Comparison of ENCODE assay signal across 1 cellular context in the genomic region with DNA sequence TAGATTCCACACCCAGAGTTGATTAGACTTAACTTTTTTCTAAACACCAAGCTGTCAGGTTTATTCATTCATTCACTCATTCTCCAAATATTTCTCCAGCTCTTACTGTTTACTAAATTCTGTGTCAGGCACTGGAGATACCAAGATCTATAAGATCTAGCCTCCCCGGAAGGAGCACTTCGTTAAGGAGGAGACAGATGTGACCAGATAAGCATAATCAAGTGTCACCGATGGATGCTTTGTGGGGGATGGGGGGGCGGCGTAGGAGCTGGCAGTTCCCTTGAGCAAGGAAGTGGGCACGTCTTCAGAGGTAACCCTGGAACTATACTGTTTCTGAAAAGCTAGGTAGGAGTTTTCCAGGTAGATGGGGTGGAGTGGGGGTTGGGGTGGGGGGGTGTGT.
TF ChIP-seq lines count a peak whose summit lies in the region.

No MANE protein-coding gene starts in this region.

TF ChIP-seq in K562, 482 proteins besides CTCF, POLR2A, EP300 and RAD21 (continued from another document and continues in another):
- TF ChIP-seq, protein P1, sequence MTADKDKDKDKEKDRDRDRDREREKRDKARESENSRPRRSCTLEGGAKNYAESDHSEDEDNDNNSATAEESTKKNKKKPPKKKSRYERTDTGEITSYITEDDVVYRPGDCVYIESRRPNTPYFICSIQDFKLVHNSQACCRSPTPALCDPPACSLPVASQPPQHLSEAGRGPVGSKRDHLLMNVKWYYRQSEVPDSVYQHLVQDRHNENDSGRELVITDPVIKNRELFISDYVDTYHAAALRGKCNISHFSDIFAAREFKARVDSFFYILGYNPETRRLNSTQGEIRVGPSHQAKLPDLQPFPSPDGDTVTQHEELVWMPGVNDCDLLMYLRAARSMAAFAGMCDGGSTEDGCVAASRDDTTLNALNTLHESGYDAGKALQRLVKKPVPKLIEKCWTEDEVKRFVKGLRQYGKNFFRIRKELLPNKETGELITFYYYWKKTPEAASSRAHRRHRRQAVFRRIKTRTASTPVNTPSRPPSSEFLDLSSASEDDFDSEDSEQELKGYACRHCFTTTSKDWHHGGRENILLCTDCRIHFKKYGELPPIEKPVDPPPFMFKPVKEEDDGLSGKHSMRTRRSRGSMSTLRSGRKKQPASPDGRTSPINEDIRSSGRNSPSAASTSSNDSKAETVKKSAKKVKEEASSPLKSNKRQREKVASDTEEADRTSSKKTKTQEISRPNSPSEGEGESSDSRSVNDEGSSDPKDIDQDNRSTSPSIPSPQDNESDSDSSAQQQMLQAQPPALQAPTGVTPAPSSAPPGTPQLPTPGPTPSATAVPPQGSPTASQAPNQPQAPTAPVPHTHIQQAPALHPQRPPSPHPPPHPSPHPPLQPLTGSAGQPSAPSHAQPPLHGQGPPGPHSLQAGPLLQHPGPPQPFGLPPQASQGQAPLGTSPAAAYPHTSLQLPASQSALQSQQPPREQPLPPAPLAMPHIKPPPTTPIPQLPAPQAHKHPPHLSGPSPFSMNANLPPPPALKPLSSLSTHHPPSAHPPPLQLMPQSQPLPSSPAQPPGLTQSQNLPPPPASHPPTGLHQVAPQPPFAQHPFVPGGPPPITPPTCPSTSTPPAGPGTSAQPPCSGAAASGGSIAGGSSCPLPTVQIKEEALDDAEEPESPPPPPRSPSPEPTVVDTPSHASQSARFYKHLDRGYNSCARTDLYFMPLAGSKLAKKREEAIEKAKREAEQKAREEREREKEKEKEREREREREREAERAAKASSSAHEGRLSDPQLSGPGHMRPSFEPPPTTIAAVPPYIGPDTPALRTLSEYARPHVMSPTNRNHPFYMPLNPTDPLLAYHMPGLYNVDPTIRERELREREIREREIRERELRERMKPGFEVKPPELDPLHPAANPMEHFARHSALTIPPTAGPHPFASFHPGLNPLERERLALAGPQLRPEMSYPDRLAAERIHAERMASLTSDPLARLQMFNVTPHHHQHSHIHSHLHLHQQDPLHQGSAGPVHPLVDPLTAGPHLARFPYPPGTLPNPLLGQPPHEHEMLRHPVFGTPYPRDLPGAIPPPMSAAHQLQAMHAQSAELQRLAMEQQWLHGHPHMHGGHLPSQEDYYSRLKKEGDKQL (CRISPR knock-in tag; IDR thresholded peaks at IDR 0.05; ENCODE audit: borderline replicate concordance), result no peak
- TF ChIP-seq ESRRA (IDR thresholded peaks at IDR 0.05; ENCODE audit: borderline replicate concordance, low read depth) (no peak), ETV1 (tag; conservative IDR thresholded peaks at IDR 0.05; ENCODE audit: low read depth) (peak; percentile 72), RBFOX2 (IDR thresholded peaks at IDR 0.05; ENCODE audit: low read depth, low read length) (no peak), GABPB2 (CRISPR knock-in tag; conservative IDR thresholded peaks at IDR 0.05) (no peak), KLF1 (tag; IDR thresholded peaks at IDR 0.05) (no peak), TEAD1 (CRISPR knock-in tag; IDR thresholded peaks at IDR 0.05) (no peak), PHB2 (IDR thresholded peaks at IDR 0.05; ENCODE audit: low read depth) (no peak), U2AF2 (optimal IDR thresholded peaks at IDR 0.05; ENCODE audit: low read depth, low read length) (no peak), MED1 (CRISPR knock-in tag; IDR thresholded peaks at IDR 0.05; ENCODE audit: borderline replicate concordance) (no peak), ASH1L (IDR thresholded peaks at IDR 0.05; ENCODE audit: borderline replicate concordance, low read depth, partially characterized antibody) (no peak), NCOA4 (IDR thresholded peaks at IDR 0.05; ENCODE audit: partially characterized antibody) (no peak), CTBP1 (IDR thresholded peaks at IDR 0.05; ENCODE audit: borderline replicate concordance) (peak; percentile 67; the same call in 1 of the 2 replicates), MEF2A (IDR thresholded peaks at IDR 0.05; ENCODE audit: control insufficient read depth, low read depth, low read length) (no peak), FOS (IDR thresholded peaks at IDR 0.05; ENCODE audit: extremely low read depth, insufficient read length) (no peak), RBM17 (IDR thresholded peaks at IDR 0.05; ENCODE audit: borderline replicate concordance, low read depth, low read length) (no peak), MTA2 (IDR thresholded peaks at IDR 0.05; ENCODE audit: low read depth) (peak; percentile 28; the same call in 1 of the 2 replicates), PCBP1 (IDR thresholded peaks at IDR 0.05; ENCODE audit: low read depth, low read length, poor library complexity, severe bottlenecking) (no peak), POLR2AphosphoS5 (IDR thresholded peaks at IDR 0.05; ENCODE audit: control insufficient read depth, insufficient read depth, low read depth, low read length) (peak; percentile 27; the same call in 1 of the 2 replicates), MEIS2 (IDR thresholded peaks at IDR 0.05; ENCODE audit: partially characterized antibody) (peak; percentile 44), GATAD2B (IDR thresholded peaks at IDR 0.05; ENCODE audit: borderline replicate concordance) (no peak), SIRT6 (IDR thresholded peaks at IDR 0.05; ENCODE audit: low read depth, low read length) (no peak), SMARCA5 (IDR thresholded peaks at IDR 0.05) (no peak), L3MBTL2 (IDR thresholded peaks at IDR 0.05) (no peak), RBM34 (IDR thresholded peaks at IDR 0.05; ENCODE audit: borderline replicate concordance, insufficient read depth, low read length) (no peak), MBD2 (IDR thresholded peaks at IDR 0.05; ENCODE audit: borderline replicate concordance, low read depth) (no peak), ZFPM2 (CRISPR knock-in tag; IDR thresholded peaks at IDR 0.05) (no peak), MTA3 (IDR thresholded peaks at IDR 0.05; ENCODE audit: borderline replicate concordance) (no peak), TRIM24 (IDR thresholded peaks at IDR 0.05) (no peak), RBM25 (IDR thresholded peaks at IDR 0.05; ENCODE audit: low read depth, low read length, severe bottlenecking) (no peak), KDM5B (IDR thresholded peaks at IDR 0.05; ENCODE audit: insufficient replicate concordance, low read depth, low read length) (no peak), CBFA2T3 (IDR thresholded peaks at IDR 0.05) (peak; percentile 82), CEBPB (tag; IDR thresholded peaks at IDR 0.05) (no peak), NFIC (IDR thresholded peaks at IDR 0.05) (peak; percentile 19; the same call in 1 of the 2 replicates), GATA2 (CRISPR knock-in tag; IDR thresholded peaks at IDR 0.05) (no peak), ATF7 (IDR thresholded peaks at IDR 0.05) (no peak), SETDB1 (IDR thresholded peaks at IDR 0.05; ENCODE audit: low read length) (no peak), KAT2B (IDR thresholded peaks at IDR 0.05; ENCODE audit: low read depth, low read length) (no peak), NFATC3 (IDR thresholded peaks at IDR 0.05) (no peak), CBFA2T2 (conservative IDR thresholded peaks at IDR 0.05) (peak; percentile 69), ZNF197 (CRISPR knock-in tag; IDR thresholded peaks at IDR 0.05; ENCODE audit: low read depth) (no peak), HMGN3 (IDR thresholded peaks at IDR 0.05; ENCODE audit: borderline replicate concordance, extremely low read depth, insufficient read length, low read depth, low read length) (no peak), SNIP1 (IDR thresholded peaks at IDR 0.05; ENCODE audit: low read depth) (no peak), LEF1 (IDR thresholded peaks at IDR 0.05) (peak; percentile 53; the same call in 1 of the 2 replicates), BHLHE40 (IDR thresholded peaks at IDR 0.05; ENCODE audit: low read length) (no peak), SIX5 (IDR thresholded peaks at IDR 0.05; ENCODE audit: borderline replicate concordance in 1 of 2, insufficient read depth in 1 of 2, low read depth in 1 of 2, low read length in 2 of 2) (no peak)
- TF ChIP-seq, protein P2, sequence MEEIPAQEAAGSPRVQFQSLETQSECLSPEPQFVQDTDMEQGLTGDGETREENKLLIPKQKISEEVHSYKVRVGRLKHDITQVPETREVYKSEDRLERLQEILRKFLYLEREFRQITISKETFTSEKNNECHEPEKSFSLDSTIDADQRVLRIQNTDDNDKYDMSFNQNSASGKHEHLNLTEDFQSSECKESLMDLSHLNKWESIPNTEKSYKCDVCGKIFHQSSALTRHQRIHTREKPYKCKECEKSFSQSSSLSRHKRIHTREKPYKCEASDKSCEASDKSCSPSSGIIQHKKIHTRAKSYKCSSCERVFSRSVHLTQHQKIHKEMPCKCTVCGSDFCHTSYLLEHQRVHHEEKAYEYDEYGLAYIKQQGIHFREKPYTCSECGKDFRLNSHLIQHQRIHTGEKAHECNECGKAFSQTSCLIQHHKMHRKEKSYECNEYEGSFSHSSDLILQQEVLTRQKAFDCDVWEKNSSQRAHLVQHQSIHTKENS (CRISPR knock-in tag; IDR thresholded peaks at IDR 0.05), result no peak
- TF ChIP-seq, protein P3, sequence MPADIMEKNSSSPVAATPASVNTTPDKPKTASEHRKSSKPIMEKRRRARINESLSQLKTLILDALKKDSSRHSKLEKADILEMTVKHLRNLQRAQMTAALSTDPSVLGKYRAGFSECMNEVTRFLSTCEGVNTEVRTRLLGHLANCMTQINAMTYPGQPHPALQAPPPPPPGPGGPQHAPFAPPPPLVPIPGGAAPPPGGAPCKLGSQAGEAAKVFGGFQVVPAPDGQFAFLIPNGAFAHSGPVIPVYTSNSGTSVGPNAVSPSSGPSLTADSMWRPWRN (IDR thresholded peaks at IDR 0.05; ENCODE audit: low read depth), result peak; percentile 50; the same call in 1 of the 2 replicates
- TF ChIP-seq, protein P4, sequence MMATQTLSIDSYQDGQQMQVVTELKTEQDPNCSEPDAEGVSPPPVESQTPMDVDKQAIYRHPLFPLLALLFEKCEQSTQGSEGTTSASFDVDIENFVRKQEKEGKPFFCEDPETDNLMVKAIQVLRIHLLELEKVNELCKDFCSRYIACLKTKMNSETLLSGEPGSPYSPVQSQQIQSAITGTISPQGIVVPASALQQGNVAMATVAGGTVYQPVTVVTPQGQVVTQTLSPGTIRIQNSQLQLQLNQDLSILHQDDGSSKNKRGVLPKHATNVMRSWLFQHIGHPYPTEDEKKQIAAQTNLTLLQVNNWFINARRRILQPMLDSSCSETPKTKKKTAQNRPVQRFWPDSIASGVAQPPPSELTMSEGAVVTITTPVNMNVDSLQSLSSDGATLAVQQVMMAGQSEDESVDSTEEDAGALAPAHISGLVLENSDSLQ (IDR thresholded peaks at IDR 0.05), result peak; percentile 20; the same call in 1 of the 2 replicates
- TF ChIP-seq, protein P5, sequence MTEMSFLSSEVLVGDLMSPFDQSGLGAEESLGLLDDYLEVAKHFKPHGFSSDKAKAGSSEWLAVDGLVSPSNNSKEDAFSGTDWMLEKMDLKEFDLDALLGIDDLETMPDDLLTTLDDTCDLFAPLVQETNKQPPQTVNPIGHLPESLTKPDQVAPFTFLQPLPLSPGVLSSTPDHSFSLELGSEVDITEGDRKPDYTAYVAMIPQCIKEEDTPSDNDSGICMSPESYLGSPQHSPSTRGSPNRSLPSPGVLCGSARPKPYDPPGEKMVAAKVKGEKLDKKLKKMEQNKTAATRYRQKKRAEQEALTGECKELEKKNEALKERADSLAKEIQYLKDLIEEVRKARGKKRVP (CRISPR knock-in tag; IDR thresholded peaks at IDR 0.05), result no peak
- TF ChIP-seq, protein P6, sequence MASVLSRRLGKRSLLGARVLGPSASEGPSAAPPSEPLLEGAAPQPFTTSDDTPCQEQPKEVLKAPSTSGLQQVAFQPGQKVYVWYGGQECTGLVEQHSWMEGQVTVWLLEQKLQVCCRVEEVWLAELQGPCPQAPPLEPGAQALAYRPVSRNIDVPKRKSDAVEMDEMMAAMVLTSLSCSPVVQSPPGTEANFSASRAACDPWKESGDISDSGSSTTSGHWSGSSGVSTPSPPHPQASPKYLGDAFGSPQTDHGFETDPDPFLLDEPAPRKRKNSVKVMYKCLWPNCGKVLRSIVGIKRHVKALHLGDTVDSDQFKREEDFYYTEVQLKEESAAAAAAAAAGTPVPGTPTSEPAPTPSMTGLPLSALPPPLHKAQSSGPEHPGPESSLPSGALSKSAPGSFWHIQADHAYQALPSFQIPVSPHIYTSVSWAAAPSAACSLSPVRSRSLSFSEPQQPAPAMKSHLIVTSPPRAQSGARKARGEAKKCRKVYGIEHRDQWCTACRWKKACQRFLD (CRISPR knock-in tag; IDR thresholded peaks at IDR 0.05), result no peak
- TF ChIP-seq, protein P7, sequence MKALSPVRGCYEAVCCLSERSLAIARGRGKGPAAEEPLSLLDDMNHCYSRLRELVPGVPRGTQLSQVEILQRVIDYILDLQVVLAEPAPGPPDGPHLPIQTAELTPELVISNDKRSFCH (CRISPR knock-in tag; IDR thresholded peaks at IDR 0.05), result no peak
- TF ChIP-seq, protein P7 (tag; IDR thresholded peaks at IDR 0.05), result no peak
- TF ChIP-seq, protein P8, sequence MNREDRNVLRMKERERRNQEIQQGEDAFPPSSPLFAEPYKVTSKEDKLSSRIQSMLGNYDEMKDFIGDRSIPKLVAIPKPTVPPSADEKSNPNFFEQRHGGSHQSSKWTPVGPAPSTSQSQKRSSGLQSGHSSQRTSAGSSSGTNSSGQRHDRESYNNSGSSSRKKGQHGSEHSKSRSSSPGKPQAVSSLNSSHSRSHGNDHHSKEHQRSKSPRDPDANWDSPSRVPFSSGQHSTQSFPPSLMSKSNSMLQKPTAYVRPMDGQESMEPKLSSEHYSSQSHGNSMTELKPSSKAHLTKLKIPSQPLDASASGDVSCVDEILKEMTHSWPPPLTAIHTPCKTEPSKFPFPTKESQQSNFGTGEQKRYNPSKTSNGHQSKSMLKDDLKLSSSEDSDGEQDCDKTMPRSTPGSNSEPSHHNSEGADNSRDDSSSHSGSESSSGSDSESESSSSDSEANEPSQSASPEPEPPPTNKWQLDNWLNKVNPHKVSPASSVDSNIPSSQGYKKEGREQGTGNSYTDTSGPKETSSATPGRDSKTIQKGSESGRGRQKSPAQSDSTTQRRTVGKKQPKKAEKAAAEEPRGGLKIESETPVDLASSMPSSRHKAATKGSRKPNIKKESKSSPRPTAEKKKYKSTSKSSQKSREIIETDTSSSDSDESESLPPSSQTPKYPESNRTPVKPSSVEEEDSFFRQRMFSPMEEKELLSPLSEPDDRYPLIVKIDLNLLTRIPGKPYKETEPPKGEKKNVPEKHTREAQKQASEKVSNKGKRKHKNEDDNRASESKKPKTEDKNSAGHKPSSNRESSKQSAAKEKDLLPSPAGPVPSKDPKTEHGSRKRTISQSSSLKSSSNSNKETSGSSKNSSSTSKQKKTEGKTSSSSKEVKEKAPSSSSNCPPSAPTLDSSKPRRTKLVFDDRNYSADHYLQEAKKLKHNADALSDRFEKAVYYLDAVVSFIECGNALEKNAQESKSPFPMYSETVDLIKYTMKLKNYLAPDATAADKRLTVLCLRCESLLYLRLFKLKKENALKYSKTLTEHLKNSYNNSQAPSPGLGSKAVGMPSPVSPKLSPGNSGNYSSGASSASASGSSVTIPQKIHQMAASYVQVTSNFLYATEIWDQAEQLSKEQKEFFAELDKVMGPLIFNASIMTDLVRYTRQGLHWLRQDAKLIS (CRISPR knock-in tag; IDR thresholded peaks at IDR 0.05), result no peak
- TF ChIP-seq, protein P9, sequence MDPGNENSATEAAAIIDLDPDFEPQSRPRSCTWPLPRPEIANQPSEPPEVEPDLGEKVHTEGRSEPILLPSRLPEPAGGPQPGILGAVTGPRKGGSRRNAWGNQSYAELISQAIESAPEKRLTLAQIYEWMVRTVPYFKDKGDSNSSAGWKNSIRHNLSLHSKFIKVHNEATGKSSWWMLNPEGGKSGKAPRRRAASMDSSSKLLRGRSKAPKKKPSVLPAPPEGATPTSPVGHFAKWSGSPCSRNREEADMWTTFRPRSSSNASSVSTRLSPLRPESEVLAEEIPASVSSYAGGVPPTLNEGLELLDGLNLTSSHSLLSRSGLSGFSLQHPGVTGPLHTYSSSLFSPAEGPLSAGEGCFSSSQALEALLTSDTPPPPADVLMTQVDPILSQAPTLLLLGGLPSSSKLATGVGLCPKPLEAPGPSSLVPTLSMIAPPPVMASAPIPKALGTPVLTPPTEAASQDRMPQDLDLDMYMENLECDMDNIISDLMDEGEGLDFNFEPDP (CRISPR knock-in tag; IDR thresholded peaks at IDR 0.05), result no peak
